ENCODE assay signal across 1 cellular context in genomic region chr1:109256971-109257681, GRCh38.
TF ChIP-seq lines count a peak whose summit lies in the region.

No MANE protein-coding gene starts in this region.

TF ChIP-seq in HEK293, 187 proteins besides CTCF, POLR2A, EP300 and RAD21 (continued from another document):
- no peak for TF ChIP-seq PRDM2 (tag by site-specific recombination; IDR thresholded peaks at IDR 0.05; ENCODE audit: borderline replicate concordance)
- TF ChIP-seq ZNF19 (tag by site-specific recombination; IDR thresholded peaks at IDR 0.05; ENCODE audit: low read depth), result no peak
- TF ChIP-seq ZNF398 (tag by site-specific recombination; IDR thresholded peaks at IDR 0.05), result 0 out of 2 replicates have a peak, but pooled peaks have one; percentile 9
- 0 out of 2 replicates have a peak, but pooled peaks have one; percentile 8 for TF ChIP-seq ZNF423 (tag by site-specific recombination; IDR thresholded peaks at IDR 0.05)
- TF ChIP-seq EGR2 (tag by site-specific recombination; IDR thresholded peaks at IDR 0.05; ENCODE audit: low read depth), result peak; percentile 67; the same call in 1 of the 2 replicates
- TF ChIP-seq ZBTB20 (tag by site-specific recombination; IDR thresholded peaks at IDR 0.05), result peak; percentile 15; the same call in 1 of the 2 replicates
- peak; percentile 91 for TF ChIP-seq ZNF121 (tag by site-specific recombination; IDR thresholded peaks at IDR 0.05)
- no peak for TF ChIP-seq KLF17 (tag by site-specific recombination; IDR thresholded peaks at IDR 0.05)
- TF ChIP-seq PRDM4 (tag by site-specific recombination; IDR thresholded peaks at IDR 0.05), result no peak
- no peak for TF ChIP-seq ZNF2 (tag by site-specific recombination; IDR thresholded peaks at IDR 0.05)
- no peak for TF ChIP-seq KLF10 (tag by site-specific recombination; IDR thresholded peaks at IDR 0.05)
- no peak for TF ChIP-seq ZNF580 (tag by site-specific recombination; IDR thresholded peaks at IDR 0.05)
- no peak for TF ChIP-seq ZSCAN23 (tag by site-specific recombination; IDR thresholded peaks at IDR 0.05)
- no peak for TF ChIP-seq ZNF623 (tag by site-specific recombination; IDR thresholded peaks at IDR 0.05)
- TF ChIP-seq ZBTB8A (tag by site-specific recombination; IDR thresholded peaks at IDR 0.05), result 0 out of 2 replicates have a peak, but pooled peaks have one; percentile 31
- no peak for TF ChIP-seq WT1 (tag by site-specific recombination; IDR thresholded peaks at IDR 0.05)
TF ChIP-seq in HEK293: peak in this region for 6.
